ENCODE assay signal across 8 cellular contexts in the genomic region with DNA sequence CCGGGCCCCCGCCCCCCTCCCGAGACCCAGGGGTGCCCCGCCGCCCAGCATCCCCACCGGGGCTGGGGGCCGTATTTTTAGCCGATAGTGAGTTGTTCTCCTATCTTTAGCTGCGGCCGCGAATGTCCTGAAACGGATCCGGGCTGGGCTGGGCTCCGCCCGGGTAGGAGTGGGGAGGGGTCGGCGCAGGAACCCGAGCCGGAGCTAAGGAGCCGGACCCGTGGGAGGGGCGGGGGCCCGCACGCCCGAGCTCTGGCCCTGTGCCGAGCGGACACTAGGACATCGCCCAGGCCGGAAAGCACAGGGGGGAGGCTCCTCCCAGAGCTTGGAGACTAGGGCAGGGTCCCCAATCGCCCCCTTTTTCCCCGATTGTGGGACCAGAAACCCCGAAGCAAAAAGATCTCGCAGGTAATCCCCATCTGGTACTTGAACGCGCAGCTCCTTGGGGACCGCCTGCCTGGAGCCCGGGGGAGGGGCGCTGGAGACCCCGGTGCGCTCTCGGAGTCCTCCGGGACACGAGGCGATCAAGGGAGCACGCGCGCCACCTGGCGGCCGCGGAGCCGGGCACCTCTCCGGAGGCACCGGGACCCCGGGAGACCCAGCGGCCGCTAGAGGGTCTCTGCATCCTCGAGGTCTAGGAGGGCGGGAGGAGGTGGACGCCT. TPM values are rescaled to one million over a fixed set of nuclear protein-coding genes. Genes with fewer than 3 reads are reported as not detected.
A peak's percentile ranks its signal among the peaks of the same experiment; 100 is the strongest.
DNase-seq lines count a peak whose midpoint lies in the region; ATAC-seq, FAIRE-seq and TF ChIP-seq lines count a peak whose summit lies in the region.

No MANE protein-coding gene starts in this region.

- DNase-seq in GF-D8 (lab: John Stamatoyannopoulos, UW) (peak; percentile 2), HL-60 (ENCODE audit: low read depth in 1 of 2, low spot score in 1 of 2) (peak in 1 of 2 experiments; percentile 55), activated T-cell treated with anti-CD3 and anti-CD28 coated beads for 1 hour (ENCODE audit: low read depth) (peak; percentile 82), endothelial cell of umbilical vein (ENCODE audit: low read depth, low spot score) (peak; percentile 82), midbrain (lab: John Stamatoyannopoulos, UW) (peak; percentile 76)
- DNase-seq in stimulated activated CD8-positive, alpha-beta memory T cell treated with anti-CD3 and anti-CD28 coated beads, Interleukin-2, amount 100 ng/mL, for 48 hours (ENCODE audit: low read depth in 2 of 2) = peak; percentile 75 to 78

- H3K9ac ChIP-seq in OCI-LY3 (ENCODE audit: low read length) (peak overlapping the region; percentile 60), endothelial cell of umbilical vein (replicated peaks; ENCODE audit: extremely low read depth, insufficient read depth, low read length) (peak overlapping the region; percentile 73)

- H3K4me2 ChIP-seq in OCI-LY3 (ENCODE audit: low read length) = peak overlapping the region; percentile 87
- peak overlapping the region; percentile 65 for H3K4me2 ChIP-seq in endothelial cell of umbilical vein (ENCODE audit: insufficient read depth, low read length)

- peaks cover 10% of the 10 kb centered on the region for H3K4me1 ChIP-seq in OCI-LY3 (ENCODE audit: low read length)
- peaks cover 31% of the 10 kb centered on the region for H3K4me1 ChIP-seq in endothelial cell of umbilical vein (ENCODE audit: control insufficient read depth, extremely low read depth, insufficient read depth, low read length)

- no peaks in the 10 kb centered on the region for H3K79me2 ChIP-seq in OCI-LY3 (ENCODE audit: low read length)
- H3K79me2 ChIP-seq in endothelial cell of umbilical vein (ENCODE audit: control insufficient read depth, insufficient read depth, low read length) = peaks cover 64% of the 10 kb centered on the region

- no peak overlapping the region for H3K27ac ChIP-seq in HL-60 (replicated peaks)
- no peak overlapping the region for H3K27ac ChIP-seq in OCI-LY3 (ENCODE audit: low read length)
- H3K27ac ChIP-seq in endothelial cell of umbilical vein (ENCODE audit: insufficient read depth, low read depth, low read length) = peak overlapping the region; percentile 84

- no peaks in the 10 kb centered on the region for H3K9me3 ChIP-seq in OCI-LY3 (ENCODE audit: insufficient read depth, low read length)
- no peaks in the 10 kb centered on the region for H3K9me3 ChIP-seq in endothelial cell of umbilical vein (replicated peaks; ENCODE audit: control insufficient read depth, insufficient read depth, low read length)

- FAIRE-seq in endothelial cell of umbilical vein (lab: Jason Lieb, UNC) = peak; percentile 83

- peak; percentile 69 for TF ChIP-seq CTCF in HL-60 (IDR thresholded peaks at IDR 0.05; ENCODE audit: insufficient read depth, low read length)
- TF ChIP-seq CTCF in OCI-LY3 (IDR thresholded peaks at IDR 0.05; ENCODE audit: low read depth, low read length) = peak; percentile 98
- TF ChIP-seq CTCF in endothelial cell of umbilical vein (IDR thresholded peaks at IDR 0.05; ENCODE audit: extremely low read depth in 1 of 2, insufficient read depth in 1 of 2, low read depth in 1 of 2, low read length in 2 of 2) = peak; percentile 95 to 99

- CTCF ChIA-PET in endothelial cell of umbilical vein (lab: Charles Lee) = interaction anchor here (0.6 to 9.0 kb wide), 30 partner anchors 8 to 198 kb away, joined by 3 to 625 read pairs (median 4); partner anchors contain the start of genes DPF2, POLA2, TIGD3 and ZNHIT2

- intact Hi-C loops in endothelial cell of umbilical vein (cut with micrococcal nuclease) = loop anchor here (1.0 to 5.0 kb wide), 6 partner anchors 15 to 113 kb away; no protein-coding TSS in a partner anchor

- no peaks in the 10 kb centered on the region for H3K9me1 ChIP-seq in endothelial cell of umbilical vein (replicated peaks; ENCODE audit: control insufficient read depth, extremely low read depth, insufficient read depth, low read length)

- no peak for TF ChIP-seq POLR2A in endothelial cell of umbilical vein (IDR thresholded peaks at IDR 0.05; ENCODE audit: low read depth, low read length)

- H3K4me3 ChIP-seq in HL-60 (replicated peaks; ENCODE audit: insufficient read depth, low read length) = peak overlapping the region; percentile 78
- peak overlapping the region; percentile 82 for H3K4me3 ChIP-seq in OCI-LY3 (ENCODE audit: low read length)
- H3K4me3 ChIP-seq in endothelial cell of umbilical vein (replicated peaks in 1 of 3; ENCODE audit: insufficient read depth in 1 of 3, low read depth in 1 of 3, low read length in 3 of 3) = peak overlapping the region; percentile 87 to 97 (median 90)

- BruUV-seq in endothelial cell of umbilical vein (replicated peaks; lab: Mats Ljungman, UMichigan) = TSS peak; percentile 36

- POLR2A ChIA-PET in endothelial cell of umbilical vein (lab: Charles Lee) = interaction anchor here (1.3 to 3.9 kb wide), 5 partner anchors 15 to 41 kb away, joined by 4 to 65 read pairs (median 6); partner anchors contain the start of gene DPF2

- H3K27me3 ChIP-seq in HL-60 (ENCODE audit: insufficient read depth, poor library complexity, severe bottlenecking) (peaks cover 3% of the 10 kb centered on the region), OCI-LY3 (ENCODE audit: low read depth, low read length) (peaks cover 24% of the 10 kb centered on the region), endothelial cell of umbilical vein (ENCODE audit: control insufficient read depth in 2 of 2, insufficient read depth in 2 of 2, low read length in 2 of 2) (no peaks in the 10 kb centered on the region)

- no peaks in the 10 kb centered on the region for H4K20me1 ChIP-seq in OCI-LY3 (ENCODE audit: insufficient read depth, low read length)
- H4K20me1 ChIP-seq in endothelial cell of umbilical vein (replicated peaks; ENCODE audit: control insufficient read depth, extremely low read depth, insufficient read depth, low read length) = no peaks in the 10 kb centered on the region

- dilution Hi-C loops in endothelial cell of umbilical vein (cut with MboI; ENCODE audit: extremely low pct_ligation_motif_present, low sequenced_read_pairs) = no loop called here

- no peak for ATAC-seq in GM19328 (IDR thresholded peaks at IDR 0.05; ENCODE audit: unreplicated experiment)

- H3K36me3 ChIP-seq in OCI-LY3 (replicated peaks; ENCODE audit: low read depth, low read length) (no peaks in the 10 kb centered on the region), endothelial cell of umbilical vein (ENCODE audit: control insufficient read depth in 2 of 2, extremely low read depth in 1 of 2, insufficient read depth in 2 of 2, low read length in 2 of 2) (peaks cover 2% of the 10 kb centered on the region in 2 experiments)

- H2AFZ ChIP-seq in OCI-LY3 (ENCODE audit: low read depth, low read length) = peak overlapping the region; percentile 19
- H2AFZ ChIP-seq in endothelial cell of umbilical vein (ENCODE audit: low read depth, low read length) = peak overlapping the region; percentile 13

TF ChIP-seq in endothelial cell of umbilical vein, 7 proteins besides CTCF, POLR2A, EP300 and RAD21 (continues in another document):
- TF ChIP-seq JUN (IDR thresholded peaks at IDR 0.05; ENCODE audit: borderline replicate concordance, insufficient read depth, insufficient read length, low read depth) = no peak
- TF ChIP-seq EZH2 (IDR thresholded peaks at IDR 0.05; ENCODE audit: borderline replicate concordance, low read depth, low read length, severe bottlenecking) = no peak
- peak; percentile 60 for TF ChIP-seq POLR2AphosphoS5 (IDR thresholded peaks at IDR 0.05; ENCODE audit: insufficient read depth, low read depth, low read length)
- peak; percentile 16 for TF ChIP-seq MYC (IDR thresholded peaks at IDR 0.05; ENCODE audit: low read depth, low read length)

RNA-seq across cellular contexts. Expression of gene CDC42EP2, which starts 0.7 kb away (rescaled TPM):
- 23.4 and 23.9 TPM in 2 replicates for total RNA-seq in endothelial cell of umbilical vein
- 26.4 and 33.3 TPM in 2 replicates for polyA plus RNA-seq in endothelial cell of umbilical vein
- polyA plus RNA-seq in endothelial cell of umbilical vein (2011; cell fraction: cytosol; rRNA removed) = 12.0 and 17.4 TPM in 2 replicates
- polyA plus RNA-seq in endothelial cell of umbilical vein (2011; cell fraction: nucleus; rRNA removed) = 17.2 and 17.9 TPM in 2 replicates
- 33.6 and 38.1 TPM in 2 replicates for polyA plus RNA-seq in endothelial cell of umbilical vein (2012)
- 21.1 and 29.8 TPM in 2 replicates for polyA minus RNA-seq in endothelial cell of umbilical vein
- 12.0 TPM for polyA minus RNA-seq in endothelial cell of umbilical vein (2011; cell fraction: cytosol; rRNA and poly(A)+ RNA removed)
- polyA minus RNA-seq in endothelial cell of umbilical vein (2011; cell fraction: nucleus; rRNA and poly(A)+ RNA removed) = 35.3 and 46.4 TPM in 2 replicates

RNA-seq across cellular contexts. Expression of gene DPF2, which starts 18.3 kb away (rescaled TPM):
- 48.9 and 58.7 TPM in 2 replicates for total RNA-seq in endothelial cell of umbilical vein
- polyA plus RNA-seq in endothelial cell of umbilical vein = 62.2 and 73.3 TPM in 2 replicates
- polyA plus RNA-seq in endothelial cell of umbilical vein (2011; cell fraction: cytosol; rRNA removed) = 45.6 and 53.3 TPM in 2 replicates
- 72.4 and 84.8 TPM in 2 replicates for polyA plus RNA-seq in endothelial cell of umbilical vein (2011; cell fraction: nucleus; rRNA removed)
- polyA plus RNA-seq in endothelial cell of umbilical vein (2012) = 44.0 and 45.5 TPM in 2 replicates
- polyA minus RNA-seq in endothelial cell of umbilical vein = 45.6 and 51.2 TPM in 2 replicates
- polyA minus RNA-seq in endothelial cell of umbilical vein (2011; cell fraction: cytosol; rRNA and poly(A)+ RNA removed) = 22.1 TPM
- 35.2 and 36.0 TPM in 2 replicates for polyA minus RNA-seq in endothelial cell of umbilical vein (2011; cell fraction: nucleus; rRNA and poly(A)+ RNA removed)

RNA-seq across cellular contexts. Expression of gene TIGD3, which starts 39.2 kb away (rescaled TPM):
- 0.27 TPM in 1 of 2 replicates, not detected in the other for total RNA-seq in endothelial cell of umbilical vein
- polyA plus RNA-seq in endothelial cell of umbilical vein = 0.18 TPM in 2 replicates
- polyA plus RNA-seq in endothelial cell of umbilical vein (2011; cell fraction: cytosol; rRNA removed) = 0.13 TPM in 2 replicates
- polyA plus RNA-seq in endothelial cell of umbilical vein (2011; cell fraction: nucleus; rRNA removed) = 0.41 and 0.43 TPM in 2 replicates
- polyA plus RNA-seq in endothelial cell of umbilical vein (2012) = 0.16 and 0.19 TPM in 2 replicates
- 0.15 TPM in 1 of 2 replicates, not detected in the other for polyA minus RNA-seq in endothelial cell of umbilical vein
- 0.92 TPM for polyA minus RNA-seq in endothelial cell of umbilical vein (2011; cell fraction: cytosol; rRNA and poly(A)+ RNA removed)
- polyA minus RNA-seq in endothelial cell of umbilical vein (2011; cell fraction: nucleus; rRNA and poly(A)+ RNA removed) = not detected in 2 replicates

RNA-seq across cellular contexts. Expression of gene POLA2, which starts 53.6 kb away (rescaled TPM):
- 24.0 and 25.4 TPM in 2 replicates for total RNA-seq in endothelial cell of umbilical vein
- 30.0 and 36.2 TPM in 2 replicates for polyA plus RNA-seq in endothelial cell of umbilical vein
- 25.5 and 28.6 TPM in 2 replicates for polyA plus RNA-seq in endothelial cell of umbilical vein (2011; cell fraction: cytosol; rRNA removed)
- polyA plus RNA-seq in endothelial cell of umbilical vein (2011; cell fraction: nucleus; rRNA removed) = 40.1 and 48.1 TPM in 2 replicates
- 13.7 and 21.1 TPM in 2 replicates for polyA plus RNA-seq in endothelial cell of umbilical vein (2012)
- 31.0 and 41.0 TPM in 2 replicates for polyA minus RNA-seq in endothelial cell of umbilical vein
- 51.4 TPM for polyA minus RNA-seq in endothelial cell of umbilical vein (2011; cell fraction: cytosol; rRNA and poly(A)+ RNA removed)
- 19.8 and 37.0 TPM in 2 replicates for polyA minus RNA-seq in endothelial cell of umbilical vein (2011; cell fraction: nucleus; rRNA and poly(A)+ RNA removed)
